In the genomic region with DNA sequence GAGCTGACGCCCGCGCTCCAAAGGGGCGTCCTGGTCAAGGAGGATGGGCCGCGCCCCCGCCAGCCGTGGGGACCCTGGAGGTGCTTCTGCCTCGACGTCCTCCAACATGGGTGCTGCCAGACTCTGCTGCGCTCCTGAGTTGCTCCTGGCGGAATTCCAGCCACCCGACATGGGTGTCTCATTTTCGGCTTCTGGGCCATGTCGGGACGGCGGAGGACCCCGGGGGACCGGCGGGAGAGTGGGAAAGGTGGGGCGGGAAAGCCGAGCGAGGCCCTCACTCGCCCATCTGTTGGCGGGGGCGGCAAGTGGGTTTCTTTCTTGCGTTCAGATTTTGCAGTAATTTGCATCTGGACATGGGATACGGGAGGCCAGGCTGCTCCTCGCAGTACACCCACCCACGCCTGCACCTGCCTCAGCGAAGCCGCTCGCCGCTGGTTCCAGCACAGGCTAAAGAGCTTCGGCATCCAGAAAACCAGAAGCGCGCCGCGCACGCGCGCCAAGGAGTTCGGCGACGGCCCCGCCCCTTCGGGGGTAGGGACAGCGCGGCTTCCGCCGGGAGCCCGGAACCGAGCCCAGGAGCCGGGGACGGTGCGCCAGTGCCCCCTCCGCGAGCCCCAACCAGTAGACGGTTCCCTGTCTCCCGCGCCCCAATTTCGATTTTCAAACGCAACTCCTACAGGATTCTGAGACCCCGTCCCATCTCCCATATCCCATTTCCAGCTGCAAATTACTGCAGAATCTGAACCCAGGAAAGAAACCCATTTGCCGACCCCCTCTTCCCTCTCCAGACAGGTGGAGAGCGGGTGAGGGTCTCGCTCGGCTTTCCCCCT, we compare ENCODE assay signal across 8 cellular contexts. TPM values are rescaled to one million over a fixed set of nuclear protein-coding genes. Genes with fewer than 3 reads are reported as not detected.
DNase-seq lines count a peak whose midpoint lies in the region; ATAC-seq lines count a peak whose summit lies in the region.

A gene (plus strand): TSS at position 563 of the 830 bp plus-strand sequence. CDS start 320 bp downstream, outside the sequence.

- H3K27me3 ChIP-seq in esophagus (ENCODE audit: control insufficient read depth in 1 of 2, insufficient read depth in 2 of 2, low read length in 2 of 2) (no peaks in the 10 kb centered on the region), muscle layer of duodenum (ENCODE audit: low read depth, low read length) (no peaks in the 10 kb centered on the region)

- H3K36me3 ChIP-seq in esophagus (ENCODE audit: control insufficient read depth in 2 of 2, insufficient read depth in 2 of 2, low read length in 1 of 2) (peaks cover 0 to 5% of the 10 kb centered on the region in 2 donors), muscle layer of duodenum (ENCODE audit: control insufficient read depth in 1 of 2, insufficient read depth in 2 of 2, low read length in 2 of 2) (no peaks in the 10 kb centered on the region)

- H3K27ac ChIP-seq in esophagus (ENCODE audit: low read depth in 2 of 2, low read length in 1 of 2) (peak within 1 kb of the TSS; percentile 71 to 72), muscle layer of duodenum (ENCODE audit: low read length) (no peak within 1 kb of the TSS)

- peak; percentile 52 for ATAC-seq in GM21526 (IDR thresholded peaks at IDR 0.05; ENCODE audit: low FRiP score, unreplicated experiment)

- H3K4me1 ChIP-seq in esophagus (ENCODE audit: control insufficient read depth in 2 of 2, insufficient read depth in 2 of 2, low read length in 1 of 2), result peaks cover 8 to 10% of the 10 kb centered on the region in 2 donors
- peaks cover 2 to 26% of the 10 kb centered on the region in 2 donors for H3K4me1 ChIP-seq in muscle layer of duodenum (ENCODE audit: control insufficient read depth in 1 of 2, insufficient read depth in 2 of 2, low read length in 2 of 2)

- H3K4me3 Mint-ChIP-seq in IgD-negative memory B cell, result peak within 1 kb of the TSS; percentile 86 to 94 (median 92)

- H3K27ac Mint-ChIP-seq in IgD-negative memory B cell, result peak within 1 kb of the TSS; percentile 87 to 89 (median 87)

- H3K4me3 ChIP-seq in esophagus (ENCODE audit: low read depth in 1 of 2, low read length in 2 of 2) (peak within 1 kb of the TSS; percentile 68 to 87), muscle layer of duodenum (ENCODE audit: low read depth in 1 of 2, low read length in 2 of 2) (peak within 1 kb of the TSS; percentile 69 to 77)

- peaks cover 19 to 36% (median 24%) of the 10 kb centered on the region in 3 donors for H3K4me1 Mint-ChIP-seq in IgD-negative memory B cell

- DNase-seq in D341Med (ENCODE audit: low spot score) (peak; percentile 99), OCI-M1 (lab: John Stamatoyannopoulos, UW) (peak; percentile 91), activated T-cell treated with anti-CD3 and anti-CD28 coated beads for 4 hours (peak; percentile 86)
- peak; percentile 81 for DNase-seq in stimulated activated CD8-positive, alpha-beta memory T cell treated with anti-CD3 and anti-CD28 coated beads, Interleukin-7, amount 100 ng/mL, for 24 hours (ENCODE audit: low read depth)

- WGBS in esophagus, 2 donors, result 1% methylated on average over 66 to 68 of the region's 68 CpGs

- no peaks in the 10 kb centered on the region for H3K9me3 ChIP-seq in esophagus (ENCODE audit: control insufficient read depth in 2 of 2, insufficient read depth in 1 of 2, low read depth in 1 of 2, low read length in 1 of 2)
- no peaks in the 10 kb centered on the region for H3K9me3 ChIP-seq in muscle layer of duodenum (ENCODE audit: control insufficient read depth in 1 of 2, low read length in 2 of 2)

- no peaks in the 10 kb centered on the region for H3K9me3 Mint-ChIP-seq in IgD-negative memory B cell

- peaks cover 4% of the 10 kb centered on the region for H3K27me3 Mint-ChIP-seq in IgD-negative memory B cell

- H3K36me3 Mint-ChIP-seq in IgD-negative memory B cell, result peaks cover 2% of the 10 kb centered on the region

RNA-seq across cellular contexts. Expression of the gene that starts here (rescaled TPM):
- polyA plus RNA-seq in IgD-negative memory B cell, result 4.5 TPM
- 1 to 10 TPM; 6.3 to 7.0 TPM for polyA plus RNA-seq in esophagus
